Comparison of ENCODE assay signal across 20 cellular contexts in the genomic region with DNA sequence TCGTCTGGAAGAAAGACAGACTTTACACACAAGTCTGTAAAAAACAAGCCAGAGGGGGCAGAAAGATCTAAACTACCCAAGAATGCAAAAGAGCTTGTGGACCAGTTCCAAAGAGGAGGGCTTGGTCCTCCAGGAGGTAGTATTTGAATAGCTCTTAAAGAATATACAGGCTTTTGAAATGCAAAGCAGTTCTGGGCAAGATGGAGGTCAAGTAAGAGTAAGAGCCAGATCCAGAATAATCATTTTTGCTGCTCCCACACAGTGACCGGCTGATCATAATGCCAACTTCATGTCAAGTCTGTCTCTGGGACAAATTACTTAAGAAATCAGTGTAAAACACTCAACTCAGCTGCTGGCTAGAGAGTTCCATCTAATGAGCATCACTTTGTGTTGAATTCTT.
DNase-seq lines count a peak whose midpoint lies in the region; ATAC-seq and TF ChIP-seq lines count a peak whose summit lies in the region.
"Had no signal": no experiment of that assay in that cellular context is flagged by ENCODE, and none has a peak within 500 bp of the region (broad histone marks: within the 10 kb centered on the region; RNA-seq: fewer than 3 reads in every experiment).

No MANE protein-coding gene starts in this region.

- H3K4me3 ChIP-seq in choroid plexus epithelial cell (ENCODE audit: low read depth, low read length): no peak overlapping the region
- H3K4me3 ChIP-seq: BLaER1 treated with 17β-estradiol and CSF1 and Interleukin-3, amounts not matched to agents 10 nM and 100 nM; GM12878; SJCRH30 had no signal

- H3K27me3 Mint-ChIP-seq in nephron (ENCODE audit: low read depth): no peaks in the 10 kb centered on the region
- H3K27me3 Mint-ChIP-seq in Calu3 (ENCODE audit: unreplicated experiment): peaks cover 40% of the 10 kb centered on the region

- H3K9me3 Mint-ChIP-seq in nephron (no peaks in the 10 kb centered on the region), Calu3 (ENCODE audit: low read depth, unreplicated experiment) (no peaks in the 10 kb centered on the region)
- H3K9me3 Mint-ChIP-seq: CD8-positive, alpha-beta T cell had no signal

- BruUV-seq in Calu3 (replicated peaks; lab: Mats Ljungman, UMichigan): no TSS peak

- H3K4me3 Mint-ChIP-seq in nephron (no peak overlapping the region), Calu3 (ENCODE audit: low read depth, unreplicated experiment) (no peak overlapping the region)
- H3K4me3 Mint-ChIP-seq: CD8-positive, alpha-beta T cell had no signal

- ATAC-seq in GM21515 (IDR thresholded peaks at IDR 0.05; ENCODE audit: unreplicated experiment): no peak
- ATAC-seq in HG02852 (IDR thresholded peaks at IDR 0.05; ENCODE audit: unreplicated experiment): no peak
- ATAC-seq: CD8-positive, alpha-beta T cell; GM12878; Panc1 had no signal

- CTCF ChIA-PET in Calu3 (lab: Charles Lee): interaction anchor here (0.6 kb wide), 1 partner anchor 1724 kb away, joined by 3 read pairs; no protein-coding TSS in a partner anchor

- TF ChIP-seq CTCF in choroid plexus epithelial cell (conservative IDR thresholded peaks at IDR 0.05; ENCODE audit: low read depth, low read length): no peak
- TF ChIP-seq CTCF in nephron (IDR thresholded peaks at IDR 0.05; ENCODE audit: unreplicated experiment in 3 of 3): no peak
- no peak for TF ChIP-seq CTCF in Calu3 (IDR thresholded peaks at IDR 0.05; ENCODE audit: unreplicated experiment)

- intact Hi-C loops in Calu3 (cut with micrococcal nuclease; ENCODE audit: unreplicated experiment): no loop called here

- peaks cover 22% of the 10 kb centered on the region for H3K4me1 Mint-ChIP-seq in nephron
- no peaks in the 10 kb centered on the region for H3K4me1 Mint-ChIP-seq in Calu3 (ENCODE audit: low read depth, unreplicated experiment)

- peak overlapping the region; percentile 13 to 16 (median 15) for H3K27ac Mint-ChIP-seq in nephron
- no peak overlapping the region for H3K27ac Mint-ChIP-seq in Calu3 (ENCODE audit: unreplicated experiment)
- H3K27ac Mint-ChIP-seq: CD8-positive, alpha-beta T cell had no signal

- H3K36me3 Mint-ChIP-seq in nephron (ENCODE audit: low read depth): peaks cover 27% of the 10 kb centered on the region
- no peaks in the 10 kb centered on the region for H3K36me3 Mint-ChIP-seq in Calu3 (ENCODE audit: insufficient read depth, unreplicated experiment)
- H3K36me3 Mint-ChIP-seq: CD8-positive, alpha-beta T cell had no signal

- DNase-seq in RPMI7951 (ENCODE audit: low read depth): peak; percentile 9
- DNase-seq in choroid plexus epithelial cell (ENCODE audit: low read depth): peak; percentile 16
- no peak for DNase-seq in Calu3
- DNase-seq in NCI-H526 treated with DMSO at 0.1 percent for 48 hours (lab: John Stamatoyannopoulos, UW): no peak
- DNase-seq: CD8-positive, alpha-beta T cell; DMS53; Kasumi-1; NCI-H1694 treated with DMSO at 0.1 percent for 48 hours; NCI-H2107; NCI-H2227 treated with DMSO at 0.1 percent for 48 hours; NCI-H510A; NCI-H774; NK-92 treated with Interleukin-12 subunit alpha and Interleukin-12 subunit beta, amount 100 ng/mL, for 24 hours; SJCRH30 had no signal

Comparison
In these comparisons a context has a peak if more than half of its experiments do, and no peak if none do; other contexts are left out.
1. DNase-seq: peak in RPMI7951 (single experiment) and choroid plexus epithelial cell (single experiment); none in Calu3 (single experiment) and NCI-H526 treated with DMSO at 0.1 percent for 48 hours (single experiment).